Comparison of ENCODE assay signal across 1 cellular context in the genomic region with DNA sequence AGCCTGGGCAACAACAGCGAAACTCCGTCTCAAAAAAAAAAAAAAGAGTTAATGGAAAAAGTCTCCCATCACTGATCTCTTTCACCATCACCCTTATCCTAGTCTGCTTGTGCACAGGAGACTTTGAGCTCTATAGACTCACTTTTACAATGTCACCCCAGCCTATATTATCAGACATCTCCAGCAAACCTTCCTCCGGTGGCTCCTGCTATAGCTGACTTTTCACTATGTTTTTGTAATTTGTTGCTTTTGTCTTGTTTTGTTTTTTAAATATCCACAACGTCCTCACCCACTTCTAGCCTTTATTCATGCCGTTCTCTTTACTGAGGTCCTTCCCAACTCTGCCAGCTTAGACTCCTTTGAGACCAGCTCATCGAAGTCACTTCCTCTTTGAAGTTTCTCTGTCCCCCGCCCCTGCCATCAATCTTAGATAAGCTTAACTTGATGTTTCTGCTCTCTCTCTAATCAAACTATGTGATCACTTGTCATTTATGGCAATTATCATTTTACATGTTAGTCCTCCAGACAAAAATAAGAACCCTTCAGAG.
TF ChIP-seq lines count a peak whose summit lies in the region.

No MANE protein-coding gene starts in this region.

TF ChIP-seq in H1, 55 proteins besides CTCF, POLR2A, EP300 and RAD21 (continued from another document):
- TF ChIP-seq, protein P1, sequence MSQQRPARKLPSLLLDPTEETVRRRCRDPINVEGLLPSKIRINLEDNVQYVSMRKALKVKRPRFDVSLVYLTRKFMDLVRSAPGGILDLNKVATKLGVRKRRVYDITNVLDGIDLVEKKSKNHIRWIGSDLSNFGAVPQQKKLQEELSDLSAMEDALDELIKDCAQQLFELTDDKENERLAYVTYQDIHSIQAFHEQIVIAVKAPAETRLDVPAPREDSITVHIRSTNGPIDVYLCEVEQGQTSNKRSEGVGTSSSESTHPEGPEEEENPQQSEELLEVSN (IDR thresholded peaks at IDR 0.05): no peak
- no peak for TF ChIP-seq POU5F1 (IDR thresholded peaks at IDR 0.05; ENCODE audit: low read depth, low read length)
- TF ChIP-seq EGR1 (IDR thresholded peaks at IDR 0.05; ENCODE audit: borderline replicate concordance, low read depth, low read length): no peak
- no peak for TF ChIP-seq ATF2 (IDR thresholded peaks at IDR 0.05; ENCODE audit: low read length)
- no peak for TF ChIP-seq KDM1A (IDR thresholded peaks at IDR 0.05; ENCODE audit: borderline replicate concordance, low read length)
- no peak for TF ChIP-seq BRCA1 (IDR thresholded peaks at IDR 0.05; ENCODE audit: low read depth, low read length)
- TF ChIP-seq HDAC6 (IDR thresholded peaks at IDR 0.05; ENCODE audit: low read depth, low read length): no peak
- no peak for TF ChIP-seq YY1 (IDR thresholded peaks at IDR 0.05; ENCODE audit: low read depth, low read length)
- TF ChIP-seq KDM4A (IDR thresholded peaks at IDR 0.05; ENCODE audit: low read depth, low read length, severe bottlenecking): no peak
TF ChIP-seq in H1: peak in this region for 0.
